In the genomic region with DNA sequence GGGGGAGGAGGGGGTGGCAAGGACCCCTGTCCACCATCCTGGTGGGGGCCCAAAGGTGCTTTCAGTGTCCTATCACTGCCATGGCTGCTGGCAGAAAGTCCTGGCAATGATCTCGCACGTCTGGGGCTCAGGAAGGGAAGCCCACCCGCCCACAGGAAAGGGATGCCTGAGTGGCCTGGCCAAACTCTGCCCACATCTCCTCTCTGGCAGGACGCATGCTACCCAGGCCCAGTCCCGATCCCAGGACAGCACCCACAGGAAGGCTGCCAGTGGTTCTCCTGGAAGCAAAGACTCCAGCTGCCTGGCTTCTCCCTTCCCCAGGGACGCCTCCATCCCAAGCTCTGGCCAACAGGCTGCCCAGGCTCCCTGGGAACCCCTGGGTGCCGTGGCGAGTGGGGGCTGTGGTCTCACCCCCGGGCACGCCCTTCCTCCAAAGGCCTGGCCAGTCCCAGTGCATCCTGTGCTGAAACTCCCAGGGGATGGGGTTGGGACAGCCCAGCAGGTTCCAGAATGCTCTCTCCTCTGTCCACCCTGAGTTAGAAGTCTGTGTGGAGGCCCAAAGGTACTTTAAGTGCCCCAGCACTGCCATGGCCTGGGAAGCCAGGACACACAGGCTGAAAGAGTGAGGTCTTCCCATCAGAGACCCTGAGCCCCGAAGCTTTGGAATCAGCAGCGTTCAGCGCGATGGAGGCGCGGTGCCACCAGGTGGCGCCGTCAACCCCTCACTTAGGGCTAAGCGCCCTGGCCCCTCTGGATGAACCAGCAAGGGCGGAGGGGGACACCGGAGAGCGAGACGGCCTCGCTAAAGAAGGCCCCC, we compare ENCODE assay signal across 1 cellular context.
TF ChIP-seq lines count a peak whose summit lies in the region.

No MANE protein-coding gene starts in this region.

TF ChIP-seq in HepG2, 621 proteins besides CTCF, POLR2A, EP300 and RAD21 (continued from another document and continues in another):
- TF ChIP-seq MTA1 (CRISPR knock-in tag; IDR thresholded peaks at IDR 0.05; ENCODE audit: borderline replicate concordance) (no peak), ADNP (CRISPR knock-in tag; IDR thresholded peaks at IDR 0.05) (no peak), POLR2AphosphoS2 (IDR thresholded peaks at IDR 0.05; ENCODE audit: low read depth, low read length) (no peak), ZFP36L1 (CRISPR knock-in tag; IDR thresholded peaks at IDR 0.05) (no peak), PTBP1 (IDR thresholded peaks at IDR 0.05; ENCODE audit: low read depth, low read length, poor library complexity, severe bottlenecking) (peak; percentile 13), SMC3 (IDR thresholded peaks at IDR 0.05; ENCODE audit: low read length) (peak; percentile 52; the same call in 1 of the 2 replicates), ESRRA (CRISPR knock-in tag; IDR thresholded peaks at IDR 0.05; ENCODE audit: low read depth) (no peak), FOXA1 (IDR thresholded peaks at IDR 0.05) (no peak), FOXA1 (CRISPR knock-in tag; IDR thresholded peaks at IDR 0.05) (peak; percentile 6; the same call in 1 of the 2 replicates), ZNF775 (CRISPR knock-in tag; IDR thresholded peaks at IDR 0.05; ENCODE audit: borderline replicate concordance) (no peak), ZNF749 (CRISPR knock-in tag; IDR thresholded peaks at IDR 0.05; ENCODE audit: borderline replicate concordance) (no peak), ZNF850 (CRISPR knock-in tag; conservative IDR thresholded peaks at IDR 0.05) (no peak), CCAR2 (optimal IDR thresholded peaks at IDR 0.05; ENCODE audit: low read depth, low read length) (no peak), ZNF446 (CRISPR knock-in tag; IDR thresholded peaks at IDR 0.05) (no peak)
- TF ChIP-seq, protein P1, sequence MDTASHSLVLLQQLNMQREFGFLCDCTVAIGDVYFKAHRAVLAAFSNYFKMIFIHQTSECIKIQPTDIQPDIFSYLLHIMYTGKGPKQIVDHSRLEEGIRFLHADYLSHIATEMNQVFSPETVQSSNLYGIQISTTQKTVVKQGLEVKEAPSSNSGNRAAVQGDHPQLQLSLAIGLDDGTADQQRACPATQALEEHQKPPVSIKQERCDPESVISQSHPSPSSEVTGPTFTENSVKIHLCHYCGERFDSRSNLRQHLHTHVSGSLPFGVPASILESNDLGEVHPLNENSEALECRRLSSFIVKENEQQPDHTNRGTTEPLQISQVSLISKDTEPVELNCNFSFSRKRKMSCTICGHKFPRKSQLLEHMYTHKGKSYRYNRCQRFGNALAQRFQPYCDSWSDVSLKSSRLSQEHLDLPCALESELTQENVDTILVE (CRISPR knock-in tag; IDR thresholded peaks at IDR 0.05), result 0 out of 2 replicates have a peak, but pooled peaks have one; percentile 32
- TF ChIP-seq, protein P2, sequence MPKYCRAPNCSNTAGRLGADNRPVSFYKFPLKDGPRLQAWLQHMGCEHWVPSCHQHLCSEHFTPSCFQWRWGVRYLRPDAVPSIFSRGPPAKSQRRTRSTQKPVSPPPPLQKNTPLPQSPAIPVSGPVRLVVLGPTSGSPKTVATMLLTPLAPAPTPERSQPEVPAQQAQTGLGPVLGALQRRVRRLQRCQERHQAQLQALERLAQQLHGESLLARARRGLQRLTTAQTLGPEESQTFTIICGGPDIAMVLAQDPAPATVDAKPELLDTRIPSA (CRISPR knock-in tag; IDR thresholded peaks at IDR 0.05; ENCODE audit: borderline replicate concordance), result no peak
- TF ChIP-seq, protein P3, sequence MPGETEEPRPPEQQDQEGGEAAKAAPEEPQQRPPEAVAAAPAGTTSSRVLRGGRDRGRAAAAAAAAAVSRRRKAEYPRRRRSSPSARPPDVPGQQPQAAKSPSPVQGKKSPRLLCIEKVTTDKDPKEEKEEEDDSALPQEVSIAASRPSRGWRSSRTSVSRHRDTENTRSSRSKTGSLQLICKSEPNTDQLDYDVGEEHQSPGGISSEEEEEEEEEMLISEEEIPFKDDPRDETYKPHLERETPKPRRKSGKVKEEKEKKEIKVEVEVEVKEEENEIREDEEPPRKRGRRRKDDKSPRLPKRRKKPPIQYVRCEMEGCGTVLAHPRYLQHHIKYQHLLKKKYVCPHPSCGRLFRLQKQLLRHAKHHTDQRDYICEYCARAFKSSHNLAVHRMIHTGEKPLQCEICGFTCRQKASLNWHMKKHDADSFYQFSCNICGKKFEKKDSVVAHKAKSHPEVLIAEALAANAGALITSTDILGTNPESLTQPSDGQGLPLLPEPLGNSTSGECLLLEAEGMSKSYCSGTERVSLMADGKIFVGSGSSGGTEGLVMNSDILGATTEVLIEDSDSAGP (CRISPR knock-in tag; IDR thresholded peaks at IDR 0.05; ENCODE audit: borderline replicate concordance), result peak; percentile 37; the same call in 1 of the 2 replicates
- TF ChIP-seq, protein P4, sequence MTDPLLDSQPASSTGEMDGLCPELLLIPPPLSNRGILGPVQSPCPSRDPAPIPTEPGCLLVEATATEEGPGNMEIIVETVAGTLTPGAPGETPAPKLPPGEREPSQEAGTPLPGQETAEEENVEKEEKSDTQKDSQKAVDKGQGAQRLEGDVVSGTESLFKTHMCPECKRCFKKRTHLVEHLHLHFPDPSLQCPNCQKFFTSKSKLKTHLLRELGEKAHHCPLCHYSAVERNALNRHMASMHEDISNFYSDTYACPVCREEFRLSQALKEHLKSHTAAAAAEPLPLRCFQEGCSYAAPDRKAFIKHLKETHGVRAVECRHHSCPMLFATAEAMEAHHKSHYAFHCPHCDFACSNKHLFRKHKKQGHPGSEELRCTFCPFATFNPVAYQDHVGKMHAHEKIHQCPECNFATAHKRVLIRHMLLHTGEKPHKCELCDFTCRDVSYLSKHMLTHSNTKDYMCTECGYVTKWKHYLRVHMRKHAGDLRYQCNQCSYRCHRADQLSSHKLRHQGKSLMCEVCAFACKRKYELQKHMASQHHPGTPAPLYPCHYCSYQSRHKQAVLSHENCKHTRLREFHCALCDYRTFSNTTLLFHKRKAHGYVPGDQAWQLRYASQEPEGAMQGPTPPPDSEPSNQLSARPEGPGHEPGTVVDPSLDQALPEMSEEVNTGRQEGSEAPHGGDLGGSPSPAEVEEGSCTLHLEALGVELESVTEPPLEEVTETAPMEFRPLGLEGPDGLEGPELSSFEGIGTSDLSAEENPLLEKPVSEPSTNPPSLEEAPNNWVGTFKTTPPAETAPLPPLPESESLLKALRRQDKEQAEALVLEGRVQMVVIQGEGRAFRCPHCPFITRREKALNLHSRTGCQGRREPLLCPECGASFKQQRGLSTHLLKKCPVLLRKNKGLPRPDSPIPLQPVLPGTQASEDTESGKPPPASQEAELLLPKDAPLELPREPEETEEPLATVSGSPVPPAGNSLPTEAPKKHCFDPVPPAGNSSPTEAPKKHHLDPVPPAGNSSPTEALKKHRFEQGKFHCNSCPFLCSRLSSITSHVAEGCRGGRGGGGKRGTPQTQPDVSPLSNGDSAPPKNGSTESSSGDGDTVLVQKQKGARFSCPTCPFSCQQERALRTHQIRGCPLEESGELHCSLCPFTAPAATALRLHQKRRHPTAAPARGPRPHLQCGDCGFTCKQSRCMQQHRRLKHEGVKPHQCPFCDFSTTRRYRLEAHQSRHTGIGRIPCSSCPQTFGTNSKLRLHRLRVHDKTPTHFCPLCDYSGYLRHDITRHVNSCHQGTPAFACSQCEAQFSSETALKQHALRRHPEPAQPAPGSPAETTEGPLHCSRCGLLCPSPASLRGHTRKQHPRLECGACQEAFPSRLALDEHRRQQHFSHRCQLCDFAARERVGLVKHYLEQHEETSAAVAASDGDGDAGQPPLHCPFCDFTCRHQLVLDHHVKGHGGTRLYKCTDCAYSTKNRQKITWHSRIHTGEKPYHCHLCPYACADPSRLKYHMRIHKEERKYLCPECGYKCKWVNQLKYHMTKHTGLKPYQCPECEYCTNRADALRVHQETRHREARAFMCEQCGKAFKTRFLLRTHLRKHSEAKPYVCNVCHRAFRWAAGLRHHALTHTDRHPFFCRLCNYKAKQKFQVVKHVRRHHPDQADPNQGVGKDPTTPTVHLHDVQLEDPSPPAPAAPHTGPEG (CRISPR knock-in tag; IDR thresholded peaks at IDR 0.05), result no peak
- TF ChIP-seq, protein P5, sequence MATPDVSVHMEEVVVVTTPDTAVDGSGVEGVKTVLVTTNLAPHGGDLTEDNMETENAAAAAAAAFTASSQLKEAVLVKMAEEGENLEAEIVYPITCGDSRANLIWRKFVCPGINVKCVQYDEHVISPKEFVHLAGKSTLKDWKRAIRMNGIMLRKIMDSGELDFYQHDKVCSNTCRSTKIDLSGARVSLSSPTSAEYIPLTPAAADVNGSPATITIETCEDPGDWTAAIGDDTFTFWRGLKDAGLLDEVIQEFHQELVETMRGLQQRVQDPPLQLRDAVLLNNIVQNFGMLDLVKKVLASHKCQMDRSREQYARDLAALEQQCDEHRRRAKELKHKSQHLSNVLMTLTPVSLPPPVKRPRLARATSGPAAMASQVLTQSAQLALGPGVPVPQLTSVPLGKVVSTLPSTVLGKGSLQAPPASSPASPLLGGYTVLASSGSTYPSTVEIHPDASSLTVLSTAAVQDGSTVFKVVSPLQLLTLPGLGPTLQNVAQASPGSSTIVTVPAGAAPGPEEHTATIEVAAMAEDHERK (CRISPR knock-in tag; IDR thresholded peaks at IDR 0.05; ENCODE audit: low read depth), result no peak
- TF ChIP-seq, protein P6, sequence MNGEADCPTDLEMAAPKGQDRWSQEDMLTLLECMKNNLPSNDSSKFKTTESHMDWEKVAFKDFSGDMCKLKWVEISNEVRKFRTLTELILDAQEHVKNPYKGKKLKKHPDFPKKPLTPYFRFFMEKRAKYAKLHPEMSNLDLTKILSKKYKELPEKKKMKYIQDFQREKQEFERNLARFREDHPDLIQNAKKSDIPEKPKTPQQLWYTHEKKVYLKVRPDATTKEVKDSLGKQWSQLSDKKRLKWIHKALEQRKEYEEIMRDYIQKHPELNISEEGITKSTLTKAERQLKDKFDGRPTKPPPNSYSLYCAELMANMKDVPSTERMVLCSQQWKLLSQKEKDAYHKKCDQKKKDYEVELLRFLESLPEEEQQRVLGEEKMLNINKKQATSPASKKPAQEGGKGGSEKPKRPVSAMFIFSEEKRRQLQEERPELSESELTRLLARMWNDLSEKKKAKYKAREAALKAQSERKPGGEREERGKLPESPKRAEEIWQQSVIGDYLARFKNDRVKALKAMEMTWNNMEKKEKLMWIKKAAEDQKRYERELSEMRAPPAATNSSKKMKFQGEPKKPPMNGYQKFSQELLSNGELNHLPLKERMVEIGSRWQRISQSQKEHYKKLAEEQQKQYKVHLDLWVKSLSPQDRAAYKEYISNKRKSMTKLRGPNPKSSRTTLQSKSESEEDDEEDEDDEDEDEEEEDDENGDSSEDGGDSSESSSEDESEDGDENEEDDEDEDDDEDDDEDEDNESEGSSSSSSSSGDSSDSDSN (CRISPR knock-in tag; IDR thresholded peaks at IDR 0.05), result peak; percentile 46; the same call in 1 of the 2 replicates
- TF ChIP-seq, protein P7, sequence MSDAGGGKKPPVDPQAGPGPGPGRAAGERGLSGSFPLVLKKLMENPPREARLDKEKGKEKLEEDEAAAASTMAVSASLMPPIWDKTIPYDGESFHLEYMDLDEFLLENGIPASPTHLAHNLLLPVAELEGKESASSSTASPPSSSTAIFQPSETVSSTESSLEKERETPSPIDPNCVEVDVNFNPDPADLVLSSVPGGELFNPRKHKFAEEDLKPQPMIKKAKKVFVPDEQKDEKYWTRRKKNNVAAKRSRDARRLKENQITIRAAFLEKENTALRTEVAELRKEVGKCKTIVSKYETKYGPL (CRISPR knock-in tag; IDR thresholded peaks at IDR 0.05), result no peak
- TF ChIP-seq, protein P8, sequence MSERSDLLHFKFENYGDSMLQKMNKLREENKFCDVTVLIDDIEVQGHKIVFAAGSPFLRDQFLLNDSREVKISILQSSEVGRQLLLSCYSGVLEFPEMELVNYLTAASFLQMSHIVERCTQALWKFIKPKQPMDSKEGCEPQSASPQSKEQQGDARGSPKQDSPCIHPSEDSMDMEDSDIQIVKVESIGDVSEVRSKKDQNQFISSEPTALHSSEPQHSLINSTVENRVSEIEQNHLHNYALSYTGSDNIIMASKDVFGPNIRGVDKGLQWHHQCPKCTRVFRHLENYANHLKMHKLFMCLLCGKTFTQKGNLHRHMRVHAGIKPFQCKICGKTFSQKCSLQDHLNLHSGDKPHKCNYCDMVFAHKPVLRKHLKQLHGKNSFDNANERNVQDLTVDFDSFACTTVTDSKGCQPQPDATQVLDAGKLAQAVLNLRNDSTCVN (CRISPR knock-in tag; IDR thresholded peaks at IDR 0.05; ENCODE audit: borderline replicate concordance), result 0 out of 2 replicates have a peak, but pooled peaks have one; percentile 25
- TF ChIP-seq, protein P9, sequence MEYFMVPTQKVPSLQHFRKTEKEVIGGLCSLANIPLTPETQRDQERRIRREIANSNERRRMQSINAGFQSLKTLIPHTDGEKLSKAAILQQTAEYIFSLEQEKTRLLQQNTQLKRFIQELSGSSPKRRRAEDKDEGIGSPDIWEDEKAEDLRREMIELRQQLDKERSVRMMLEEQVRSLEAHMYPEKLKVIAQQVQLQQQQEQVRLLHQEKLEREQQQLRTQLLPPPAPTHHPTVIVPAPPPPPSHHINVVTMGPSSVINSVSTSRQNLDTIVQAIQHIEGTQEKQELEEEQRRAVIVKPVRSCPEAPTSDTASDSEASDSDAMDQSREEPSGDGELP (IDR thresholded peaks at IDR 0.05; ENCODE audit: borderline replicate concordance, low read depth), result no peak
- TF ChIP-seq, protein P10, sequence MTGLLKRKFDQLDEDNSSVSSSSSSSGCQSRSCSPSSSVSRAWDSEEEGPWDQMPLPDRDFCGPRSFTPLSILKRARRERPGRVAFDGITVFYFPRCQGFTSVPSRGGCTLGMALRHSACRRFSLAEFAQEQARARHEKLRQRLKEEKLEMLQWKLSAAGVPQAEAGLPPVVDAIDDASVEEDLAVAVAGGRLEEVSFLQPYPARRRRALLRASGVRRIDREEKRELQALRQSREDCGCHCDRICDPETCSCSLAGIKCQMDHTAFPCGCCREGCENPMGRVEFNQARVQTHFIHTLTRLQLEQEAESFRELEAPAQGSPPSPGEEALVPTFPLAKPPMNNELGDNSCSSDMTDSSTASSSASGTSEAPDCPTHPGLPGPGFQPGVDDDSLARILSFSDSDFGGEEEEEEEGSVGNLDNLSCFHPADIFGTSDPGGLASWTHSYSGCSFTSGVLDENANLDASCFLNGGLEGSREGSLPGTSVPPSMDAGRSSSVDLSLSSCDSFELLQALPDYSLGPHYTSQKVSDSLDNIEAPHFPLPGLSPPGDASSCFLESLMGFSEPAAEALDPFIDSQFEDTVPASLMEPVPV (CRISPR knock-in tag; IDR thresholded peaks at IDR 0.05), result no peak
- TF ChIP-seq, protein P11, sequence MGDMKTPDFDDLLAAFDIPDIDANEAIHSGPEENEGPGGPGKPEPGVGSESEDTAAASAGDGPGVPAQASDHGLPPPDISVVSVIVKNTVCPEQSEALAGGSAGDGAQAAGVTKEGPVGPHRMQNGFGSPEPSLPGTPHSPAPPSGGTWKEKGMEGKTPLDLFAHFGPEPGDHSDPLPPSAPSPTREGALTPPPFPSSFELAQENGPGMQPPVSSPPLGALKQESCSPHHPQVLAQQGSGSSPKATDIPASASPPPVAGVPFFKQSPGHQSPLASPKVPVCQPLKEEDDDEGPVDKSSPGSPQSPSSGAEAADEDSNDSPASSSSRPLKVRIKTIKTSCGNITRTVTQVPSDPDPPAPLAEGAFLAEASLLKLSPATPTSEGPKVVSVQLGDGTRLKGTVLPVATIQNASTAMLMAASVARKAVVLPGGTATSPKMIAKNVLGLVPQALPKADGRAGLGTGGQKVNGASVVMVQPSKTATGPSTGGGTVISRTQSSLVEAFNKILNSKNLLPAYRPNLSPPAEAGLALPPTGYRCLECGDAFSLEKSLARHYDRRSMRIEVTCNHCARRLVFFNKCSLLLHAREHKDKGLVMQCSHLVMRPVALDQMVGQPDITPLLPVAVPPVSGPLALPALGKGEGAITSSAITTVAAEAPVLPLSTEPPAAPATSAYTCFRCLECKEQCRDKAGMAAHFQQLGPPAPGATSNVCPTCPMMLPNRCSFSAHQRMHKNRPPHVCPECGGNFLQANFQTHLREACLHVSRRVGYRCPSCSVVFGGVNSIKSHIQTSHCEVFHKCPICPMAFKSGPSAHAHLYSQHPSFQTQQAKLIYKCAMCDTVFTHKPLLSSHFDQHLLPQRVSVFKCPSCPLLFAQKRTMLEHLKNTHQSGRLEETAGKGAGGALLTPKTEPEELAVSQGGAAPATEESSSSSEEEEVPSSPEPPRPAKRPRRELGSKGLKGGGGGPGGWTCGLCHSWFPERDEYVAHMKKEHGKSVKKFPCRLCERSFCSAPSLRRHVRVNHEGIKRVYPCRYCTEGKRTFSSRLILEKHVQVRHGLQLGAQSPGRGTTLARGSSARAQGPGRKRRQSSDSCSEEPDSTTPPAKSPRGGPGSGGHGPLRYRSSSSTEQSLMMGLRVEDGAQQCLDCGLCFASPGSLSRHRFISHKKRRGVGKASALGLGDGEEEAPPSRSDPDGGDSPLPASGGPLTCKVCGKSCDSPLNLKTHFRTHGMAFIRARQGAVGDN (CRISPR knock-in tag; IDR thresholded peaks at IDR 0.05), result peak; percentile 72
